Comparison of ENCODE assay signal across 1 cellular context in the genomic region with DNA sequence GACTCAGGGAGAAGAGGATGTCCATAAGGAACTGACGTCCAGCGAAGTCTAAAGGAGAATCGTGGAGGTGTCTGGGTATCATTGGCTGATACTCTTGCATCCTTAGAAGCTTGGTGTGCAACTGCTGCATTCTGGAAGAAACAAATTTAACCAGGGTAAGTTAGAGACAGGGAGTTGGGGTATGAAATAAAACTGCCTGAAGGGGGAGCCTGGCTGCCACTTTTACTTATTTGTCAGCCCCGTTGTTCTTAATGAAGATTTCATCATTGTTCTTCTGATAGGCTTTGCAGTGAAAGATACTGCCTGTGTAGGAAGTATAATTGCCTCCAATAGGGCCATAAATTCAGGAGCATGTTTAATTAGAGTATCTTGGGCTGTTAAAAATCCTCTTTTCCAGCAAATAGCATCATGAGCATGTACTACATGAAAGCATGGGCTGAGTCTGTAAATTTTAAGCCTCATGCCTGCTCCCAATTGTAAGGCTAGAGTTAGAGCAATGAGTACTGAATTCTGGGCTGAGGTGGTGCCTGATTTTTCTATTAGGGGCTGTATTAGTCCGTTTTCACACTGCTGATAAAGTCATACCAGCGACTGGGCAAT.
A peak's percentile ranks its signal among the peaks of the same experiment; 100 is the strongest.
TF ChIP-seq lines count a peak whose summit lies in the region.

No MANE protein-coding gene starts in this region.

TF ChIP-seq in IMR-90, 13 proteins besides CTCF, POLR2A, EP300 and RAD21:
- TF ChIP-seq BHLHE40 (IDR thresholded peaks at IDR 0.05; ENCODE audit: low read depth, low read length) (no peak), CEBPB (IDR thresholded peaks at IDR 0.05; ENCODE audit: low read depth, low read length) (peak; percentile 31; the same call in 1 of the 2 replicates), SMC3 (IDR thresholded peaks at IDR 0.05; ENCODE audit: low read depth, low read length) (peak; percentile 25; the same call in 1 of the 2 replicates)
